Comparison of ENCODE assay signal across 19 cellular contexts in genomic region chr2:136534817-136535216, GRCh38.
DNase-seq lines count a peak whose midpoint lies in the region; ATAC-seq and TF ChIP-seq lines count a peak whose summit lies in the region.
"Had no signal": no experiment of that assay in that cellular context is flagged by ENCODE, and none has a peak within 500 bp of the region (broad histone marks: within the 10 kb centered on the region; RNA-seq: fewer than 3 reads in every experiment).

No MANE protein-coding gene starts in this region.

- DNase-seq in NCI-H446 treated with DMSO at 0.1 percent for 48 hours (lab: John Stamatoyannopoulos, UW), result peak; percentile 79
- peak; percentile 53 to 87 (median 71) for DNase-seq in heart left ventricle
- DNase-seq in left ventricle myocardium superior, result peak; percentile 69
- no peak for DNase-seq in NCI-H524 (lab: John Stamatoyannopoulos, UW)
- DNase-seq: ACHN; BE2C; C1 segment of cervical spinal cord; CD4-positive, CD25-positive, alpha-beta regulatory T cell; CD8-positive, alpha-beta memory T cell; COR-L47; DMS 273 treated with DMSO at 0.1 percent for 48 hours; DMS53; DND-41; EL had no signal

- no peak for TF ChIP-seq CTCF in heart left ventricle (IDR thresholded peaks at IDR 0.05)

- no peaks in the 10 kb centered on the region for H3K9me3 ChIP-seq in heart left ventricle
- H3K9me3 ChIP-seq: BE2C, HAP-1 had no signal

- ATAC-seq in heart left ventricle (peak; percentile 83 to 93 (median 88)), left ventricle myocardium superior (peak; percentile 92), GM18867 (IDR thresholded peaks at IDR 0.05; ENCODE audit: unreplicated experiment) (no peak), HG03097 (IDR thresholded peaks at IDR 0.05; ENCODE audit: low FRiP score, unreplicated experiment) (no peak)
- ATAC-seq: GM12878, HepG2 had no signal

- WGBS in heart left ventricle, 4 donors, result 15 to 33% (median 23%) methylated on average over 3 of the region's 3 CpGs

- no peak overlapping the region for H3K4me3 ChIP-seq in heart left ventricle
- H3K4me3 ChIP-seq: GM12878, HAP-1 had no signal

- TF ChIP-seq POLR2A in heart left ventricle (IDR thresholded peaks at IDR 0.05), result no peak

- H3K27me3 ChIP-seq in heart left ventricle, result no peaks in the 10 kb centered on the region
- H3K27me3 ChIP-seq: BE2C had no signal

- no peaks in the 10 kb centered on the region for H3K36me3 ChIP-seq in heart left ventricle
- H3K36me3 ChIP-seq: BE2C, HAP-1 had no signal

- H3K4me1 ChIP-seq in heart left ventricle, result peaks cover 0 to 5% (median 0%) of the 10 kb centered on the region in 12 donors
- H3K4me1 ChIP-seq: BE2C, HAP-1 had no signal

- no peak overlapping the region for H3K27ac ChIP-seq in heart left ventricle

- intact Hi-C loops in heart left ventricle (cut with DNase I) (loop anchor here in 2 of 10 donors (5.0 kb wide), 1 partner anchor 37 kb away; no protein-coding TSS in a partner anchor), left ventricle myocardium superior (cut with micrococcal nuclease) (no loop called here)

Comparison
In these comparisons a context has a peak if more than half of its experiments do, and no peak if none do; other contexts are left out.
1. DNase-seq: peak in NCI-H446 treated with DMSO at 0.1 percent for 48 hours (single experiment), heart left ventricle (5 of 5) and left ventricle myocardium superior (single experiment); none in NCI-H524 (0 of 2).
2. ATAC-seq: peak in heart left ventricle (4 of 4) and left ventricle myocardium superior (single experiment); none in GM18867 (single experiment) and HG03097 (single experiment).